ENCODE assay signal across 8 cellular contexts in genomic region chr4:89836897-89837384, GRCh38. TPM values are rescaled to one million over a fixed set of nuclear protein-coding genes. Genes with fewer than 3 reads are reported as not detected.
A peak's percentile ranks its signal among the peaks of the same experiment; 100 is the strongest.
DNase-seq lines count a peak whose midpoint lies in the region; ATAC-seq and TF ChIP-seq lines count a peak whose summit lies in the region.

TSS of gene SNCA (minus strand) at chr4:89837161. CDS start at chr4:89835667, 1,494 bp downstream.

- no peak for TF ChIP-seq POLR2A in gastrocnemius medialis (IDR thresholded peaks at IDR 0.05)

- intact Hi-C loops in gastrocnemius medialis (cut with DNase I; ENCODE audit: low total_unique reads), result no loop called here

- DNase-seq in NCI-H1417 (lab: John Stamatoyannopoulos, UW) (peak; percentile 72 to 87 (median 84)), UCSD-AML1 (lab: John Stamatoyannopoulos, UW; ENCODE audit: unreplicated experiment) (peak; percentile 88), dedifferentiated amniotic fluid mesenchymal stem cell (ENCODE audit: extremely low spot score) (peak; percentile 42), inferior parietal cortex (ENCODE audit: extremely low spot score) (peak; percentile 75), gastrocnemius medialis (no peak)

- peaks cover 0 to 5% of the 10 kb centered on the region in 2 donors for H3K4me1 ChIP-seq in gastrocnemius medialis

- no peak for TF ChIP-seq CTCF in GM12875 (IDR thresholded peaks at IDR 0.05; ENCODE audit: borderline replicate concordance, insufficient read depth, low read depth, low read length)
- no peak for TF ChIP-seq CTCF in gastrocnemius medialis (IDR thresholded peaks at IDR 0.05 in 4 of 5, conservative IDR thresholded peaks at IDR 0.05 in 1 of 5)

- in situ Hi-C loops in gastrocnemius medialis (cut with MboI; ENCODE audit: low sequenced_read_pairs in 4 of 4), result no loop called here

- peaks cover 32 to 43% (median 36%) of the 10 kb centered on the region in 3 donors for H3K27me3 ChIP-seq in gastrocnemius medialis

- peak within 1 kb of the TSS; percentile 37 for H3K4me3 ChIP-seq in GM12875 (ENCODE audit: low read depth, low read length)
- peak within 1 kb of the TSS; percentile 21 to 52 (median 48) for H3K4me3 ChIP-seq in gastrocnemius medialis

- no peak within 1 kb of the TSS for H3K27ac ChIP-seq in gastrocnemius medialis

- ATAC-seq in gastrocnemius medialis (no peak), HG03175 (IDR thresholded peaks at IDR 0.05; ENCODE audit: unreplicated experiment) (no peak), HG02623 (IDR thresholded peaks at IDR 0.05; ENCODE audit: unreplicated experiment) (no peak)

- H3K9me3 ChIP-seq in gastrocnemius medialis, result no peaks in the 10 kb centered on the region

- H3K36me3 ChIP-seq in gastrocnemius medialis, result no peaks in the 10 kb centered on the region

RNA-seq across cellular contexts. Expression of gene SNCA, which starts in this region (rescaled TPM):
- 1 to 10 TPM in 2 of 4 donors, under 1 TPM in 1, not detected in 1; 0.73 to 1.7 (median 1.1) TPM for total RNA-seq in gastrocnemius medialis

Comparison
In these comparisons a context has a peak if more than half of its experiments do, and no peak if none do; other contexts are left out.
1. DNase-seq: peak in NCI-H1417 (3 of 3), UCSD-AML1 (single experiment), dedifferentiated amniotic fluid mesenchymal stem cell (single experiment) and inferior parietal cortex (single experiment); none in gastrocnemius medialis (0 of 2).